In genomic region chr7:142891490-142892082, GRCh38 we compare ENCODE assay signal across 18 cellular contexts. TPM values are rescaled to one million over a fixed set of nuclear protein-coding genes. Genes with fewer than 3 reads are reported as not detected.
DNase-seq lines count a peak whose midpoint lies in the region; ATAC-seq and TF ChIP-seq lines count a peak whose summit lies in the region.
"Had no signal": no experiment of that assay in that cellular context is flagged by ENCODE, and none has a peak within 500 bp of the region (broad histone marks: within the 10 kb centered on the region; RNA-seq: fewer than 3 reads in every experiment).

No MANE protein-coding gene starts in this region.

- no peaks in the 10 kb centered on the region for H3K9me2 ChIP-seq in neural cell (ENCODE audit: insufficient read depth, low read length)

- DNase-seq in activated CD8-positive, alpha-beta memory T cell treated with anti-CD3 and anti-CD28 coated beads, Interleukin-2, amount 10 ng/mL, durations not matched to agents 7 days and 5 days, result peak; percentile 29
- DNase-seq in activated CD8-positive, alpha-beta memory T cell treated with anti-CD3 and anti-CD28 coated beads, Interleukin-2, amount 50 U/mL, for 48 hours, result no peak
- DNase-seq in endodermal cell, result peak; percentile 39
- no peak for DNase-seq in NCI-H1092 (lab: John Stamatoyannopoulos, UW)
- DNase-seq in testis, result no peak
- DNase-seq: ACHN; Calu3; CD4-positive, alpha-beta T cell; DMS 273 treated with DMSO at 0.1 percent for 48 hours; H7; IMR-90 had no signal

- CTCF ChIA-PET in activated CD8-positive, alpha-beta memory T cell treated with anti-CD3 and anti-CD28 coated beads, Interleukin-2, amount 10 ng/mL, durations not matched to agents 7 days and 5 days (lab: Charles Lee), result no interaction called here

- no peaks in the 10 kb centered on the region for H3K36me3 ChIP-seq in endodermal cell (ENCODE audit: control insufficient read depth, insufficient read depth, low read length)
- no peaks in the 10 kb centered on the region for H3K36me3 ChIP-seq in neural cell (ENCODE audit: insufficient read depth, low read length)
- H3K36me3 ChIP-seq in testis (ENCODE audit: low read depth, missing control alignments), result no peaks in the 10 kb centered on the region
- H3K36me3 ChIP-seq: BLaER1 treated with 17β-estradiol and CSF1 and Interleukin-3, amounts not matched to agents 10 nM and 100 nM had no signal

- no peak for TF ChIP-seq POLR2A in testis (IDR thresholded peaks at IDR 0.05)

- H3F3A ChIP-seq in neural cell (ENCODE audit: insufficient read depth, low read length, poor library complexity, severe bottlenecking), result no peaks in the 10 kb centered on the region

- no peak overlapping the region for H2AFZ ChIP-seq in neural cell (ENCODE audit: low read depth, low read length)
- H2AFZ ChIP-seq: GM23338 had no signal

- H3K36me3 Mint-ChIP-seq in activated CD8-positive, alpha-beta memory T cell treated with anti-CD3 and anti-CD28 coated beads, Interleukin-2, amount 10 ng/mL, durations not matched to agents 7 days and 5 days, result no peaks in the 10 kb centered on the region
- no peaks in the 10 kb centered on the region for H3K36me3 Mint-ChIP-seq in endodermal cell (ENCODE audit: low read depth)

- no peaks in the 10 kb centered on the region for H4K20me1 ChIP-seq in neural cell (ENCODE audit: insufficient read depth)
- H4K20me1 ChIP-seq: BLaER1 treated with 17β-estradiol and CSF1 and Interleukin-3, amounts not matched to agents 10 nM and 100 nM had no signal

- H3K9me3 Mint-ChIP-seq in activated CD8-positive, alpha-beta memory T cell treated with anti-CD3 and anti-CD28 coated beads, Interleukin-2, amount 10 ng/mL, durations not matched to agents 7 days and 5 days (ENCODE audit: low read depth), result peaks cover 4% of the 10 kb centered on the region
- peaks cover 4% of the 10 kb centered on the region for H3K9me3 Mint-ChIP-seq in endodermal cell
- H3K9me3 Mint-ChIP-seq: CD4-positive, alpha-beta T cell had no signal

- H3K27me3 ChIP-seq in endodermal cell (ENCODE audit: control insufficient read depth, insufficient read depth, low read length, poor library complexity, severe bottlenecking) (no peaks in the 10 kb centered on the region), neural cell (ENCODE audit: insufficient read depth, low read depth, low read length) (no peaks in the 10 kb centered on the region), testis (no peaks in the 10 kb centered on the region)
- H3K27me3 ChIP-seq: BLaER1 treated with 17β-estradiol and CSF1 and Interleukin-3, amounts not matched to agents 10 nM and 100 nM had no signal

- TF ChIP-seq RAD21 in neural cell (conservative IDR thresholded peaks at IDR 0.05), result no peak

- WGBS in endodermal cell (ENCODE audit: insufficient coverage in 1 of 2, insufficient read length in 1 of 2), 2 experiments, result 89 to 92% methylated on average over 4 to 10 of the region's 10 CpGs
- WGBS in testis, 2 donors, result 84 to 85% methylated on average over 10 of the region's 10 CpGs

- H3K4me1 ChIP-seq in endodermal cell (ENCODE audit: control insufficient read depth, insufficient read depth, low read length) (no peaks in the 10 kb centered on the region), testis (no peaks in the 10 kb centered on the region)
- H3K4me1 ChIP-seq: BLaER1 treated with 17β-estradiol and CSF1 and Interleukin-3, amounts not matched to agents 10 nM and 100 nM had no signal

- ATAC-seq in activated CD8-positive, alpha-beta memory T cell treated with anti-CD3 and anti-CD28 coated beads, Interleukin-2, amount 10 ng/mL, durations not matched to agents 7 days and 5 days, result no peak
- no peak for ATAC-seq in GM21619 (IDR thresholded peaks at IDR 0.05; ENCODE audit: unreplicated experiment)
- ATAC-seq: GM23338 had no signal

- H3K4me1 Mint-ChIP-seq in activated CD8-positive, alpha-beta memory T cell treated with anti-CD3 and anti-CD28 coated beads, Interleukin-2, amount 10 ng/mL, durations not matched to agents 7 days and 5 days, result no peaks in the 10 kb centered on the region
- H3K4me1 Mint-ChIP-seq in endodermal cell, result peaks cover 14% of the 10 kb centered on the region

- H3K4me3 ChIP-seq in endodermal cell (ENCODE audit: low read length) (no peak overlapping the region), neural cell (ENCODE audit: low read length) (peak overlapping the region; percentile 12), testis (no peak overlapping the region)
- H3K4me3 ChIP-seq: BLaER1 treated with 17β-estradiol and CSF1 and Interleukin-3, amounts not matched to agents 10 nM and 100 nM; GM23338 had no signal

- TF ChIP-seq EP300 in neural cell (conservative IDR thresholded peaks at IDR 0.05; ENCODE audit: poor library complexity, severe bottlenecking), result peak; percentile 85

- no peaks in the 10 kb centered on the region for H3K9me3 ChIP-seq in endodermal cell (ENCODE audit: control insufficient read depth, low read length)
- no peaks in the 10 kb centered on the region for H3K9me3 ChIP-seq in neural cell (ENCODE audit: low read length)
- H3K9me3 ChIP-seq in testis, result no peaks in the 10 kb centered on the region
- H3K9me3 ChIP-seq: BLaER1 treated with 17β-estradiol and CSF1 and Interleukin-3, amounts not matched to agents 10 nM and 100 nM had no signal

- H3K79me2 ChIP-seq in neural cell (replicated peaks; ENCODE audit: insufficient read depth, low read length), result no peaks in the 10 kb centered on the region

- H3K27ac Mint-ChIP-seq in activated CD8-positive, alpha-beta memory T cell treated with anti-CD3 and anti-CD28 coated beads, Interleukin-2, amount 10 ng/mL, durations not matched to agents 7 days and 5 days, result no peak overlapping the region
- no peak overlapping the region for H3K27ac Mint-ChIP-seq in endodermal cell
- H3K27ac Mint-ChIP-seq: CD4-positive, alpha-beta T cell had no signal

- no peak overlapping the region for H3K4me3 Mint-ChIP-seq in activated CD8-positive, alpha-beta memory T cell treated with anti-CD3 and anti-CD28 coated beads, Interleukin-2, amount 10 ng/mL, durations not matched to agents 7 days and 5 days
- H3K4me3 Mint-ChIP-seq in endodermal cell, result no peak overlapping the region
- H3K4me3 Mint-ChIP-seq: CD4-positive, alpha-beta T cell; GM23338 had no signal

- H3K27me3 Mint-ChIP-seq in activated CD8-positive, alpha-beta memory T cell treated with anti-CD3 and anti-CD28 coated beads, Interleukin-2, amount 10 ng/mL, durations not matched to agents 7 days and 5 days, result no peaks in the 10 kb centered on the region
- H3K27me3 Mint-ChIP-seq in endodermal cell (ENCODE audit: insufficient read depth), result peaks cover 28% of the 10 kb centered on the region
- H3K27me3 Mint-ChIP-seq: CD4-positive, alpha-beta T cell had no signal

- intact Hi-C loops in testis (cut with DNase I; ENCODE audit: low total_unique reads), result no loop called here

- H3K27ac ChIP-seq in endodermal cell (ENCODE audit: low read depth, low read length), result no peak overlapping the region
- peak overlapping the region; percentile 32 for H3K27ac ChIP-seq in neural cell (ENCODE audit: low read length)
- H3K27ac ChIP-seq in testis, result no peak overlapping the region
- H3K27ac ChIP-seq: BLaER1 treated with 17β-estradiol and CSF1 and Interleukin-3, amounts not matched to agents 10 nM and 100 nM had no signal

- no peak for TF ChIP-seq CTCF in endodermal cell (conservative IDR thresholded peaks at IDR 0.05)
- no peak for TF ChIP-seq CTCF in neural cell (IDR thresholded peaks at IDR 0.05; ENCODE audit: poor library complexity, severe bottlenecking)
- TF ChIP-seq CTCF in testis (IDR thresholded peaks at IDR 0.05), result no peak

- H3K9ac ChIP-seq in endodermal cell (ENCODE audit: extremely low read depth, low read length, poor library complexity, severe bottlenecking) (no peak overlapping the region), neural cell (ENCODE audit: low read length) (no peak overlapping the region)
- H3K9ac ChIP-seq: BLaER1 treated with 17β-estradiol and CSF1 and Interleukin-3, amounts not matched to agents 10 nM and 100 nM had no signal

- H3K4me2 ChIP-seq in neural cell (ENCODE audit: low read length), result no peak overlapping the region
- H3K4me2 ChIP-seq: BLaER1 treated with 17β-estradiol and CSF1 and Interleukin-3, amounts not matched to agents 10 nM and 100 nM; GM23338 had no signal

TF ChIP-seq in neural cell, 6 proteins besides CTCF, POLR2A, EP300 and RAD21 (continues in another document):
- TF ChIP-seq TAF1 (IDR thresholded peaks at IDR 0.05; ENCODE audit: low read depth), result no peak

RNA-seq across cellular contexts. Expression of gene TRPV6, which starts 6.0 kb away (rescaled TPM):
- total RNA-seq in activated CD8-positive, alpha-beta memory T cell treated with anti-CD3 and anti-CD28 coated beads, Interleukin-2, amount 10 ng/mL, durations not matched to agents 7 days and 5 days, result not detected
- total RNA-seq in endodermal cell (1 to 10 TPM; 2.7 to 4.1 TPM), testis (1 to 10 TPM; 2.2 to 4.5 TPM)
- polyA plus RNA-seq in endodermal cell (2013, experiment 1 of 2), result 0.28 TPM
- polyA plus RNA-seq in endodermal cell (2013, experiment 2 of 2), result 0.50 TPM
- polyA plus RNA-seq in neural cell (0.30 and 0.38 TPM in 2 replicates), testis (ENCODE audit: insufficient read depth, low read depth, low replicate concordance) (2.6 TPM)
- polyA minus RNA-seq in neural cell, result under 0.01 and 0.35 TPM in 2 replicates
- total RNA-seq: A172; CD4-positive, alpha-beta T cell; Daoy; IMR-90 had no signal

RNA-seq across cellular contexts. Expression of gene EPHB6, which starts 36.7 kb away (rescaled TPM):
- total RNA-seq in activated CD8-positive, alpha-beta memory T cell treated with anti-CD3 and anti-CD28 coated beads, Interleukin-2, amount 10 ng/mL, durations not matched to agents 7 days and 5 days, result 1 to 10 TPM; 5.1 to 7.5 TPM
- total RNA-seq in endodermal cell, result 10 to 100 TPM; 33.2 to 36.9 TPM
- polyA plus RNA-seq in endodermal cell (2013, experiment 1 of 2), result 16.0 TPM
- 14.1 TPM for polyA plus RNA-seq in endodermal cell (2013, experiment 2 of 2)
- 14.8 and 25.3 TPM in 2 replicates for polyA plus RNA-seq in neural cell
- 21.8 and 25.8 TPM in 2 replicates for polyA minus RNA-seq in neural cell
- 10 to 100 TPM; 47.3 to 52.0 TPM for total RNA-seq in testis
- 38.1 TPM for polyA plus RNA-seq in testis (ENCODE audit: insufficient read depth, low read depth, low replicate concordance)

RNA-seq across cellular contexts. Expression of gene TRPV5, which starts 42.0 kb away (rescaled TPM):
- not detected for total RNA-seq in activated CD8-positive, alpha-beta memory T cell treated with anti-CD3 and anti-CD28 coated beads, Interleukin-2, amount 10 ng/mL, durations not matched to agents 7 days and 5 days
- total RNA-seq in endodermal cell (under 1 TPM; 0.15 to 0.22 TPM), testis (1 to 10 TPM; 1.4 to 2.1 TPM)
- not detected for polyA plus RNA-seq in endodermal cell (2013, experiment 1 of 2)
- not detected for polyA plus RNA-seq in endodermal cell (2013, experiment 2 of 2)
- polyA plus RNA-seq in neural cell (0.52 TPM in 1 of 2 replicates, not detected in the other), testis (ENCODE audit: insufficient read depth, low read depth, low replicate concordance) (0.57 TPM)
- 0.23 and 0.24 TPM in 2 replicates for polyA minus RNA-seq in neural cell
- total RNA-seq: Calu3; CD4-positive, alpha-beta T cell; GM23338; H7; HT-29; IMR-90 had no signal
- polyA plus RNA-seq: GM23338, IMR-90 had no signal

RNA-seq across cellular contexts. Expression of gene LLCFC1, which starts 47.7 kb away (rescaled TPM):
- total RNA-seq in activated CD8-positive, alpha-beta memory T cell treated with anti-CD3 and anti-CD28 coated beads, Interleukin-2, amount 10 ng/mL, durations not matched to agents 7 days and 5 days, result not detected
- not detected for total RNA-seq in endodermal cell
- not detected for polyA plus RNA-seq in endodermal cell (2013, experiment 1 of 2)
- not detected for polyA plus RNA-seq in endodermal cell (2013, experiment 2 of 2)
- polyA plus RNA-seq in neural cell, result not detected in 2 replicates
- polyA minus RNA-seq in neural cell, result not detected in 2 replicates
- total RNA-seq in testis, result 10 to 100 TPM; 14.1 to 38.5 TPM
- polyA plus RNA-seq in testis (ENCODE audit: insufficient read depth, low read depth, low replicate concordance), result 73.2 TPM
- total RNA-seq: A172; Calu3; CD4-positive, alpha-beta T cell; Daoy; GM23338; H7; HT-29; IMR-90 had no signal
- polyA plus RNA-seq: GM23338, IMR-90 had no signal

Comparison
In these comparisons a context has a peak if more than half of its experiments do, and no peak if none do; other contexts are left out.
1. DNase-seq: peak in activated CD8-positive, alpha-beta memory T cell treated with anti-CD3 and anti-CD28 coated beads, Interleukin-2, amount 10 ng/mL, durations not matched to agents 7 days and 5 days (single experiment) and endodermal cell (single experiment); none in activated CD8-positive, alpha-beta memory T cell treated with anti-CD3 and anti-CD28 coated beads, Interleukin-2, amount 50 U/mL, for 48 hours (single experiment), NCI-H1092 (single experiment) and testis (single experiment).
2. RNA of gene EPHB6, which starts 36.7 kb away (total RNA-seq): 47.3 to 52.0 TPM in testis and 33.2 to 36.9 TPM in endodermal cell; 5.1 to 7.5 TPM in activated CD8-positive, alpha-beta memory T cell treated with anti-CD3 and anti-CD28 coated beads, Interleukin-2, amount 10 ng/mL, durations not matched to agents 7 days and 5 days; every median in the first group is over 4 times any median in the second.